ENCODE assay signal across 17 cellular contexts in the genomic region with DNA sequence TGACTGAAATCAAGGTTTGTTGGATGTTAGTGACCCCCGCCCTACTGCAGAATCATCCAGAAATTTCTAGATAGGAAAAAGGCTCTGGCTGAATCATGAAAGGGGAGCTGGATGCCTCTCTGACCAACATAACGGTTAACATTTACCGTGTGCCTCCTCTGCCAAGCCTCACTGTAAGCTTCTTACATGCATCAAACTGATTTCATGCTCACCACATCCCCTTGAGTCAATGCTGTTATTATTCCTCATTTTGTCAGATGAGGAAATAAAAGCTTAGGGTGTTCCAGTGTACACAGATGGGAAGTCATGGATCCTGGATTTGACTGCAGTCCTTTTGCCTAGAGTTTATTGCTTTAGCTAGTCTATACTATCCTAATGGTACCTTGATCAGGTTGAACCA. TPM values are rescaled to one million over a fixed set of nuclear protein-coding genes. Genes with fewer than 3 reads are reported as not detected.
DNase-seq lines count a peak whose midpoint lies in the region; ATAC-seq and TF ChIP-seq lines count a peak whose summit lies in the region.
"Had no signal": no experiment of that assay in that cellular context is flagged by ENCODE, and none has a peak within 500 bp of the region (broad histone marks: within the 10 kb centered on the region; RNA-seq: fewer than 3 reads in every experiment).

No MANE protein-coding gene starts in this region.

- H2BK12ac ChIP-seq in neuronal stem cell (ENCODE audit: low read length), result no peak overlapping the region

- in situ Hi-C loops in astrocyte of the cerebellum (cut with HindIII; ENCODE audit: low sequenced_read_pairs), result no loop called here

- no peak overlapping the region for H3K9ac ChIP-seq in neuronal stem cell (ENCODE audit: low read depth, low read length, poor library complexity)

- no peak overlapping the region for H4K8ac ChIP-seq in neuronal stem cell (ENCODE audit: low read depth, low read length)

- no peaks in the 10 kb centered on the region for H3K27me3 ChIP-seq in neuronal stem cell (ENCODE audit: control insufficient read depth in 3 of 3, insufficient read depth in 3 of 3, low read depth in 1 of 3, low read length in 3 of 3)
- H3K27me3 ChIP-seq: BE2C, Peyer's patch, testis had no signal

- H3K4ac ChIP-seq in neuronal stem cell (ENCODE audit: low read length), result no peak overlapping the region

- peak; percentile 76 for DNase-seq in LHCN-M2 (ENCODE audit: low read depth)
- DNase-seq in astrocyte of the cerebellum (ENCODE audit: low read depth), result peak; percentile 62
- no peak for DNase-seq in neuronal stem cell (ENCODE audit: low spot score)
- DNase-seq in activated CD4-positive, alpha-beta memory T cell treated with anti-CD3 and anti-CD28 coated beads, Interleukin-2, amount 10 ng/mL, durations not matched to agents 7 days and 5 days, result no peak
- DNase-seq in effector CD4-positive, alpha-beta T cell, result no peak
- DNase-seq: aorta; BE2C; DND-41; NCI-H1105; NCI-H345; Peyer's patch; stimulated activated CD4-positive, alpha-beta T cell treated with anti-CD3 and anti-CD28 coated beads, Interleukin-15, amount 100 ng/mL, for 24 hours; testis had no signal

- H2BK15ac ChIP-seq in neuronal stem cell (ENCODE audit: low read length), result peak overlapping the region; percentile 99

- no peaks in the 10 kb centered on the region for H3K36me3 ChIP-seq in neuronal stem cell (replicated peaks in 1 of 2; ENCODE audit: control insufficient read depth in 2 of 2, insufficient read depth in 2 of 2, low read length in 2 of 2)
- H3K36me3 ChIP-seq: BE2C, Peyer's patch had no signal

- no peak for ATAC-seq in GM18502 (IDR thresholded peaks at IDR 0.05; ENCODE audit: poor library complexity, unreplicated experiment)
- ATAC-seq in GM21737 (IDR thresholded peaks at IDR 0.05; ENCODE audit: unreplicated experiment), result no peak

- no peak overlapping the region for H2AFZ ChIP-seq in neuronal stem cell (ENCODE audit: low read length)

- H3K18ac ChIP-seq in neuronal stem cell (ENCODE audit: low read length), result no peak overlapping the region

- no peak overlapping the region for H2BK5ac ChIP-seq in neuronal stem cell (ENCODE audit: low read length)

- H3K27ac ChIP-seq in C4-2B, result 0 out of 2 replicates have a peak overlapping the region, but pooled peaks have one; percentile 3
- H3K27ac ChIP-seq in neuronal stem cell (replicated peaks; ENCODE audit: low read length), result no peak overlapping the region
- H3K27ac ChIP-seq: Peyer's patch had no signal

- no CpG with 5 or more reads among the region's 3 CpGs for WGBS in neuronal stem cell (ENCODE audit: extremely low coverage in 2 of 2, insufficient read length in 2 of 2, insufficient replicate concordance in 1 of 2), 2 donors

- H3K9me3 Mint-ChIP-seq in activated CD4-positive, alpha-beta memory T cell treated with anti-CD3 and anti-CD28 coated beads, Interleukin-2, amount 10 ng/mL, durations not matched to agents 7 days and 5 days, result no peaks in the 10 kb centered on the region

- H3K23ac ChIP-seq in neuronal stem cell (ENCODE audit: low read depth, low read length, poor library complexity), result no peak overlapping the region

- no peaks in the 10 kb centered on the region for H3K9me3 ChIP-seq in neuronal stem cell (replicated peaks in 1 of 2; ENCODE audit: control insufficient read depth in 2 of 2, insufficient read depth in 1 of 2, low read depth in 1 of 2, low read length in 2 of 2)
- H3K9me3 ChIP-seq: BE2C, Peyer's patch, testis had no signal

- H3K4me1 Mint-ChIP-seq in activated CD4-positive, alpha-beta memory T cell treated with anti-CD3 and anti-CD28 coated beads, Interleukin-2, amount 10 ng/mL, durations not matched to agents 7 days and 5 days, result peaks cover 24% of the 10 kb centered on the region

- H3K4me1 ChIP-seq in neuronal stem cell (ENCODE audit: control insufficient read depth in 2 of 2, insufficient read depth in 1 of 2, low read depth in 1 of 2, low read length in 2 of 2), result peaks cover 17 to 20% of the 10 kb centered on the region in 2 donors

- H4K91ac ChIP-seq in neuronal stem cell (ENCODE audit: low read depth, low read length, poor library complexity), result no peak overlapping the region

- H3K4me3 Mint-ChIP-seq in activated CD4-positive, alpha-beta memory T cell treated with anti-CD3 and anti-CD28 coated beads, Interleukin-2, amount 10 ng/mL, durations not matched to agents 7 days and 5 days, result no peak overlapping the region

- peaks cover 2% of the 10 kb centered on the region for H3K27me3 Mint-ChIP-seq in activated CD4-positive, alpha-beta memory T cell treated with anti-CD3 and anti-CD28 coated beads, Interleukin-2, amount 10 ng/mL, durations not matched to agents 7 days and 5 days
- H3K27me3 Mint-ChIP-seq: progenitor cell of endocrine pancreas had no signal

- peaks cover 2% of the 10 kb centered on the region for H3K79me1 ChIP-seq in neuronal stem cell (ENCODE audit: low read depth, low read length)

- H2BK120ac ChIP-seq in neuronal stem cell (ENCODE audit: low read depth, low read length), result no peak overlapping the region

- H2AK5ac ChIP-seq in neuronal stem cell (ENCODE audit: low read depth, low read length), result peak overlapping the region; percentile 76

- no peaks in the 10 kb centered on the region for H3K36me3 Mint-ChIP-seq in activated CD4-positive, alpha-beta memory T cell treated with anti-CD3 and anti-CD28 coated beads, Interleukin-2, amount 10 ng/mL, durations not matched to agents 7 days and 5 days (ENCODE audit: low read depth)

- H3K4me3 ChIP-seq in astrocyte of the cerebellum (ENCODE audit: low read depth, low read length) (no peak overlapping the region), neuronal stem cell (ENCODE audit: low read length in 2 of 2) (no peak overlapping the region)
- H3K4me3 ChIP-seq: Peyer's patch, testis had no signal

- POLR2A ChIA-PET in activated CD4-positive, alpha-beta memory T cell treated with anti-CD3 and anti-CD28 coated beads, Interleukin-2, amount 10 ng/mL, durations not matched to agents 7 days and 5 days (lab: Charles Lee), result interaction anchor here (1.4 kb wide), 1 partner anchor 24 kb away, joined by 5 read pairs; no protein-coding TSS in a partner anchor

- H3K27ac Mint-ChIP-seq in activated CD4-positive, alpha-beta memory T cell treated with anti-CD3 and anti-CD28 coated beads, Interleukin-2, amount 10 ng/mL, durations not matched to agents 7 days and 5 days, result no peak overlapping the region

- no peak overlapping the region for H3K14ac ChIP-seq in neuronal stem cell (ENCODE audit: low read length)

- no peak overlapping the region for H3K4me2 ChIP-seq in neuronal stem cell (ENCODE audit: insufficient read depth, low read length, poor library complexity, severe bottlenecking)

- CTCF ChIA-PET in activated CD4-positive, alpha-beta memory T cell treated with anti-CD3 and anti-CD28 coated beads, Interleukin-2, amount 10 ng/mL, durations not matched to agents 7 days and 5 days (lab: Charles Lee), result interaction anchor here (0.9 to 1.2 kb wide), 2 partner anchors 29 to 133 kb away, joined by 3 read pairs; no protein-coding TSS in a partner anchor

- TF ChIP-seq CTCF in C4-2B (conservative IDR thresholded peaks at IDR 0.05), result no peak
- no peak for TF ChIP-seq CTCF in astrocyte of the cerebellum (IDR thresholded peaks at IDR 0.05; ENCODE audit: low read depth, low read length, missing control alignments)

RNA-seq across cellular contexts. Expression of gene HMOX1, which starts 5.9 kb away (rescaled TPM):
- 103 and 152 TPM in 2 replicates for total RNA-seq in LHCN-M2 (2014; rRNA removed)
- polyA plus RNA-seq in LHCN-M2 (2012), result 85.0 TPM
- polyA plus RNA-seq in neuronal stem cell (2013, experiment 1 of 2), result 5.1 TPM
- 5.5 TPM for polyA plus RNA-seq in neuronal stem cell (2013, experiment 2 of 2)
- 1 to 10 TPM; 2.4 to 2.9 TPM for total RNA-seq in activated CD4-positive, alpha-beta memory T cell treated with anti-CD3 and anti-CD28 coated beads, Interleukin-2, amount 10 ng/mL, durations not matched to agents 7 days and 5 days

RNA-seq across cellular contexts. Expression of gene MCM5, which starts 24.9 kb away (rescaled TPM):
- 100 and 139 TPM in 2 replicates for total RNA-seq in LHCN-M2 (2014; rRNA removed)
- polyA plus RNA-seq in LHCN-M2 (2012), result 87.5 TPM
- polyA plus RNA-seq in neuronal stem cell (2013, experiment 1 of 2), result 43.8 TPM
- 41.6 TPM for polyA plus RNA-seq in neuronal stem cell (2013, experiment 2 of 2)
- 100 to 1,000 TPM; 190 to 195 TPM for total RNA-seq in activated CD4-positive, alpha-beta memory T cell treated with anti-CD3 and anti-CD28 coated beads, Interleukin-2, amount 10 ng/mL, durations not matched to agents 7 days and 5 days

Comparison
In these comparisons a context has a peak if more than half of its experiments do, and no peak if none do; other contexts are left out.
1. DNase-seq: peak in LHCN-M2 (single experiment) and astrocyte of the cerebellum (single experiment); none in neuronal stem cell (single experiment), activated CD4-positive, alpha-beta memory T cell treated with anti-CD3 and anti-CD28 coated beads, Interleukin-2, amount 10 ng/mL, durations not matched to agents 7 days and 5 days (single experiment) and effector CD4-positive, alpha-beta T cell (single experiment).
2. RNA of gene HMOX1, which starts 5.9 kb away (total RNA-seq): 103 to 152 TPM in LHCN-M2; 2.4 to 2.9 TPM in activated CD4-positive, alpha-beta memory T cell treated with anti-CD3 and anti-CD28 coated beads, Interleukin-2, amount 10 ng/mL, durations not matched to agents 7 days and 5 days; every median in the first group is over 10 times any median in the second.